Comparison of ENCODE assay signal across 27 cellular contexts in the genomic region with DNA sequence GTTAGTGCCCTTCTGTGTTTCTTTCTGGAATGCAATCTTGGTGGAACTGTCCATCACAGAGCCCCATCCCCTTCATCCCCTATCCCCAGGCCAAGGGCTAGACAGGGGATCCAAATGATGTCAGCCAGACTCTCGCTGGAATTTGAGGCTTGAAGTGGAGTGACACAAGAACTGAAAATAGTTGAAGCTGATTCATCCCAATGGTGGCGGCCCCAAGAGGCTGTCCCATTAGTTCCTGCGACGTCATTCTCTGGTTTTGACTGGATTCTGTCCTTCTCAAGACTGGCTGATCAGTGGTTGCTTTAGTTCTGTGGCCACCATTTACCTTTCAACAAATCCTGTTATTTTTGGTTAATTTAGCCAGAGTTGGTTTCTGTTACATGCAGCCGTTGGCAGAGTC. TPM values are rescaled to one million over a fixed set of nuclear protein-coding genes. Genes with fewer than 3 reads are reported as not detected.
DNase-seq lines count a peak whose midpoint lies in the region; ATAC-seq, FAIRE-seq and TF ChIP-seq lines count a peak whose summit lies in the region.
"Had no signal": no experiment of that assay in that cellular context is flagged by ENCODE, and none has a peak within 500 bp of the region (broad histone marks: within the 10 kb centered on the region; RNA-seq: fewer than 3 reads in every experiment).

No MANE protein-coding gene starts in this region.

- H2BK12ac ChIP-seq in trophoblast cell (ENCODE audit: low read length), result no peak overlapping the region

- no peaks in the 10 kb centered on the region for H3K36me3 ChIP-seq in HEK293 (ENCODE audit: control insufficient read depth in 2 of 2, insufficient read depth in 1 of 2, low read length in 2 of 2)
- H3K36me3 ChIP-seq in K562 (ENCODE audit: control insufficient read depth, insufficient read depth, low read length), result no peaks in the 10 kb centered on the region
- H3K36me3 ChIP-seq in trophoblast cell (ENCODE audit: control insufficient read depth in 1 of 2, insufficient read depth in 2 of 2, low read length in 2 of 2), result no peaks in the 10 kb centered on the region
- no peaks in the 10 kb centered on the region for H3K36me3 ChIP-seq in MM.1S (replicated peaks; ENCODE audit: insufficient read depth, low read length)
- H3K36me3 ChIP-seq: BLaER1 treated with 17β-estradiol and CSF1 and Interleukin-3, amounts not matched to agents 10 nM and 100 nM; upper lobe of right lung had no signal

- no peak overlapping the region for H3K23ac ChIP-seq in trophoblast cell (ENCODE audit: low read length)

- H3K9me3 Mint-ChIP-seq in activated naive CD4-positive, alpha-beta T cell treated with anti-CD3 and anti-CD28 coated beads for 36 hours, result no peaks in the 10 kb centered on the region
- H3K9me3 Mint-ChIP-seq: activated B cell treated with CpG ODN at 0.5 μM for 24 hours, HFFc6, nephron had no signal

- no peak for ATAC-seq in K562
- ATAC-seq: body of pancreas, left ventricle myocardium superior, upper lobe of right lung had no signal

- peak; percentile 16 for DNase-seq in ELF-1 (ENCODE audit: low read depth, low spot score)
- no peak for DNase-seq in K562 (ENCODE audit: extremely low read depth in 1 of 4, low spot score in 3 of 4)
- peak; percentile 59 to 66 for DNase-seq in trophoblast cell
- DNase-seq in MM.1S, result no peak
- no peak for DNase-seq in mesenteric fat pad (ENCODE audit: low spot score)
- no peak for DNase-seq in stimulated activated CD4-positive, alpha-beta T cell treated with anti-CD3 and anti-CD28 coated beads, Interleukin-4, amount 100 ng/mL, for 4 hours
- DNase-seq in activated naive CD4-positive, alpha-beta T cell treated with anti-CD3 and anti-CD28 coated beads for 36 hours, result no peak
- DNase-seq: activated B cell treated with CpG ODN at 0.5 μM for 24 hours; activated gamma-delta T cell; activated T-cell treated with anti-CD3 and anti-CD28 coated beads for 4 hours; body of pancreas; Caco-2; glutamatergic neuron; HFFc6; left ventricle myocardium superior; NCI-H2029 treated with DMSO at 0.1 percent for 48 hours; NCI-H2227 treated with DMSO at 0.1 percent for 48 hours; small intestine; stimulated activated CD4-positive, alpha-beta T cell treated with anti-CD3 and anti-CD28 coated beads, Interleukin-2, amount 100 ng/mL, for 24 hours; T1000; upper lobe of right lung had no signal

- H3K27me3 ChIP-seq in K562 (ENCODE audit: control insufficient read depth in 2 of 2, insufficient read depth in 2 of 2, low read length in 2 of 2) (peaks cover 2 to 25% of the 10 kb centered on the region in 2 experiments; a peak in 2 of 5 replicates), trophoblast cell (ENCODE audit: insufficient read depth, low read length) (no peaks in the 10 kb centered on the region), MM.1S (replicated peaks; ENCODE audit: insufficient read depth, low read length) (no peaks in the 10 kb centered on the region)
- H3K27me3 ChIP-seq: BLaER1 treated with 17β-estradiol and CSF1 and Interleukin-3, amounts not matched to agents 10 nM and 100 nM; body of pancreas; upper lobe of right lung had no signal

- H3K9me2 ChIP-seq in MM.1S (replicated peaks; ENCODE audit: insufficient read depth, low read length), result no peaks in the 10 kb centered on the region

- H3K79me2 ChIP-seq in K562 (ENCODE audit: control insufficient read depth, insufficient read depth, low read length), result no peaks in the 10 kb centered on the region
- no peaks in the 10 kb centered on the region for H3K79me2 ChIP-seq in trophoblast cell (ENCODE audit: control insufficient read depth, insufficient read depth, low read length, poor library complexity)
- H3K79me2 ChIP-seq in MM.1S (ENCODE audit: low read length), result no peaks in the 10 kb centered on the region

- CTCF ChIA-PET in HEK293 (lab: Yijun Ruan, JAX) (interaction anchor here (0.7 to 1.0 kb wide), 2 partner anchors 33 to 313 kb away, joined by 3 read pairs; no protein-coding TSS in a partner anchor), K562 (lab: Yijun Ruan, JAX; ENCODE audit: low intra/inter-chr PET ratio) (no interaction called here)
- CTCF ChIA-PET in activated naive CD4-positive, alpha-beta T cell treated with anti-CD3 and anti-CD28 coated beads for 36 hours (lab: Charles Lee), result no interaction called here

- TF ChIP-seq POLR2A in K562 (conservative IDR thresholded peaks at IDR 0.05), result no peak

- H4K8ac ChIP-seq in trophoblast cell (ENCODE audit: low read depth, low read length), result no peak overlapping the region

- no peaks in the 10 kb centered on the region for H3K36me3 Mint-ChIP-seq in activated naive CD4-positive, alpha-beta T cell treated with anti-CD3 and anti-CD28 coated beads for 36 hours (ENCODE audit: low read depth)

- H3K4me3 ChIP-seq in HEK293 (ENCODE audit: low read depth, low read length) (no peak overlapping the region), K562 (no peak overlapping the region), trophoblast cell (ENCODE audit: low read depth, low read length) (no peak overlapping the region), MM.1S (ENCODE audit: low read length) (no peak overlapping the region)
- H3K4me3 ChIP-seq: BLaER1 treated with 17β-estradiol and CSF1 and Interleukin-3, amounts not matched to agents 10 nM and 100 nM; body of pancreas; upper lobe of right lung had no signal

- no peaks in the 10 kb centered on the region for H3K79me1 ChIP-seq in trophoblast cell (ENCODE audit: low read length)

- H3K27ac ChIP-seq in HEK293 (ENCODE audit: extremely low read depth, low read depth, low read length), result no peak overlapping the region
- H3K27ac ChIP-seq in K562 (ENCODE audit: extremely low read depth, low read depth, low read length), result no peak overlapping the region
- H3K27ac ChIP-seq in trophoblast cell (ENCODE audit: low read depth, low read length), result no peak overlapping the region
- H3K27ac ChIP-seq in MM.1S (ENCODE audit: low read length), result no peak overlapping the region
- H3K27ac ChIP-seq: BLaER1 treated with 17β-estradiol and CSF1 and Interleukin-3, amounts not matched to agents 10 nM and 100 nM; body of pancreas; upper lobe of right lung had no signal

- no peak overlapping the region for H4K12ac ChIP-seq in trophoblast cell (ENCODE audit: low read depth, low read length)

- no peaks in the 10 kb centered on the region for H4K20me1 ChIP-seq in K562 (replicated peaks; ENCODE audit: control insufficient read depth, insufficient read depth, low read length)
- H4K20me1 ChIP-seq in MM.1S (ENCODE audit: insufficient read depth, low read length), result no peaks in the 10 kb centered on the region
- H4K20me1 ChIP-seq: BLaER1 treated with 17β-estradiol and CSF1 and Interleukin-3, amounts not matched to agents 10 nM and 100 nM had no signal

- H3K9me3 ChIP-seq in HEK293 (ENCODE audit: control insufficient read depth, insufficient read depth, low read depth, low read length) (no peaks in the 10 kb centered on the region), K562 (replicated peaks; ENCODE audit: control insufficient read depth, insufficient read depth, low read depth, low read length) (no peaks in the 10 kb centered on the region), trophoblast cell (ENCODE audit: insufficient read depth, low read depth, low read length) (no peaks in the 10 kb centered on the region), MM.1S (replicated peaks; ENCODE audit: insufficient read depth, low read length) (no peaks in the 10 kb centered on the region)
- H3K9me3 ChIP-seq: body of pancreas, Caco-2, upper lobe of right lung had no signal

- H3K4me1 ChIP-seq in HEK293 (ENCODE audit: control insufficient read depth, insufficient read depth, low read length) (no peaks in the 10 kb centered on the region), K562 (replicated peaks in 1 of 2; ENCODE audit: control insufficient read depth in 2 of 2, insufficient read depth in 2 of 2, low read length in 2 of 2) (no peaks in the 10 kb centered on the region), trophoblast cell (ENCODE audit: control insufficient read depth in 1 of 2, insufficient read depth in 2 of 2, low read length in 2 of 2) (no peaks in the 10 kb centered on the region), MM.1S (ENCODE audit: low read length) (no peaks in the 10 kb centered on the region)
- H3K4me1 ChIP-seq: BLaER1 treated with 17β-estradiol and CSF1 and Interleukin-3, amounts not matched to agents 10 nM and 100 nM; body of pancreas; upper lobe of right lung had no signal

- H3K4me3 Mint-ChIP-seq in activated naive CD4-positive, alpha-beta T cell treated with anti-CD3 and anti-CD28 coated beads for 36 hours, result no peak overlapping the region
- H3K4me3 Mint-ChIP-seq: activated B cell treated with CpG ODN at 0.5 μM for 24 hours, HFFc6, nephron had no signal

- no peak for FAIRE-seq in K562 (lab: Jason Lieb, UNC)
- FAIRE-seq: endothelial cell of umbilical vein, keratinocyte, RCC 7860, small intestine had no signal

- TF ChIP-seq CTCF in HEK293 (tag by site-specific recombination; IDR thresholded peaks at IDR 0.05) (no peak), K562 (IDR thresholded peaks at IDR 0.05 in 2 of 3, conservative IDR thresholded peaks at IDR 0.05 in 1 of 3; ENCODE audit: insufficient read depth in 2 of 3, low read depth in 1 of 3, low read length in 3 of 3) (no peak), MM.1S (IDR thresholded peaks at IDR 0.05; ENCODE audit: low read length) (no peak)

- H3K27me3 Mint-ChIP-seq in activated naive CD4-positive, alpha-beta T cell treated with anti-CD3 and anti-CD28 coated beads for 36 hours (ENCODE audit: low read depth), result no peaks in the 10 kb centered on the region

- no peak for TF ChIP-seq EP300 in K562 (IDR thresholded peaks at IDR 0.05; ENCODE audit: low read length)

- no peak overlapping the region for H3K18ac ChIP-seq in trophoblast cell (ENCODE audit: low read length)

- no peak overlapping the region for H2BK120ac ChIP-seq in trophoblast cell (ENCODE audit: insufficient read depth, low read length, poor library complexity)

- intact Hi-C loops in K562 (cut with micrococcal nuclease), result no loop called here
- intact Hi-C loops in activated naive CD4-positive, alpha-beta T cell treated with anti-CD3 and anti-CD28 coated beads for 36 hours (cut with micrococcal nuclease), result no loop called here

- in situ Hi-C loops in K562 (cut with MboI), result no loop called here

- no peaks in the 10 kb centered on the region for H3K9me1 ChIP-seq in K562 (ENCODE audit: control insufficient read depth, insufficient read depth, low read length)

- no peak for TF ChIP-seq RAD21 in K562 (CRISPR knock-in tag; conservative IDR thresholded peaks at IDR 0.05 in 1 of 2, IDR thresholded peaks at IDR 0.05 in 1 of 2)

- BruUV-seq in K562 (replicated peaks; lab: Mats Ljungman, UMichigan), result no TSS peak

- H2BK5ac ChIP-seq in trophoblast cell (ENCODE audit: low read depth, low read length, poor library complexity), result no peak overlapping the region

- H3K4ac ChIP-seq in trophoblast cell (ENCODE audit: low read depth, low read length), result no peak overlapping the region

- under 1% methylated on average over 5 of the region's 5 CpGs for WGBS in K562 (ENCODE audit: insufficient coverage, low coverage, missing lambda C conversion rate)
- no CpG with 5 or more reads among the region's 5 CpGs for WGBS in trophoblast cell (ENCODE audit: extremely low coverage, insufficient coverage, insufficient read length)

- H3K14ac ChIP-seq in trophoblast cell (ENCODE audit: low read length), result no peak overlapping the region

- H3K4me1 Mint-ChIP-seq in activated naive CD4-positive, alpha-beta T cell treated with anti-CD3 and anti-CD28 coated beads for 36 hours (ENCODE audit: low read depth), result no peaks in the 10 kb centered on the region
- H3K4me1 Mint-ChIP-seq: activated B cell treated with CpG ODN at 0.5 μM for 24 hours had no signal

- H2AFZ ChIP-seq in K562 (ENCODE audit: low read depth, low read length), result no peak overlapping the region
- no peak overlapping the region for H2AFZ ChIP-seq in trophoblast cell (ENCODE audit: insufficient read depth, low read length, poor library complexity)
- no peak overlapping the region for H2AFZ ChIP-seq in MM.1S (ENCODE audit: low read length)

- H3F3A ChIP-seq in MM.1S (ENCODE audit: insufficient read depth, low read length), result no peaks in the 10 kb centered on the region

- POLR2A ChIA-PET in HEK293 (lab: Yijun Ruan, JAX), result no interaction called here
- POLR2A ChIA-PET in K562 (lab: Yijun Ruan, JAX), result interaction anchor here (2.1 kb wide), 1 partner anchor 10 kb away, joined by 7 read pairs; no protein-coding TSS in a partner anchor

- no peak overlapping the region for H3K27ac Mint-ChIP-seq in activated naive CD4-positive, alpha-beta T cell treated with anti-CD3 and anti-CD28 coated beads for 36 hours
- H3K27ac Mint-ChIP-seq: activated B cell treated with CpG ODN at 0.5 μM for 24 hours, HFFc6 had no signal

- no peak overlapping the region for H4K91ac ChIP-seq in trophoblast cell (ENCODE audit: low read depth, low read length)

- H2AK5ac ChIP-seq in trophoblast cell (ENCODE audit: low read length), result no peak overlapping the region

- H3K9ac ChIP-seq in K562 (ENCODE audit: insufficient read depth in 1 of 2, low read depth in 2 of 2, low read length in 2 of 2), result no peak overlapping the region
- H3K9ac ChIP-seq in trophoblast cell (ENCODE audit: low read length), result no peak overlapping the region
- H3K9ac ChIP-seq in MM.1S (ENCODE audit: low read length), result no peak overlapping the region
- H3K9ac ChIP-seq: BLaER1 treated with 17β-estradiol and CSF1 and Interleukin-3, amounts not matched to agents 10 nM and 100 nM had no signal

- H3K4me2 ChIP-seq in K562 (ENCODE audit: insufficient read depth, low read length) (no peak overlapping the region), trophoblast cell (ENCODE audit: low read length) (no peak overlapping the region), MM.1S (ENCODE audit: low read depth, low read length) (no peak overlapping the region)
- H3K4me2 ChIP-seq: BLaER1 treated with 17β-estradiol and CSF1 and Interleukin-3, amounts not matched to agents 10 nM and 100 nM had no signal

RNA-seq across cellular contexts. Expression of a gene that starts 59.9 kb away (rescaled TPM):
- total RNA-seq in K562 (2011; cell fraction: chromatin; rRNA removed; ENCODE audit: low replicate concordance), result 59.7 and 153 TPM in 2 replicates
- 54.2 and 54.7 TPM in 2 replicates for total RNA-seq in K562 (2011; cell fraction: nucleolus; rRNA removed)
- total RNA-seq in K562 (2011; cell fraction: nucleoplasm; rRNA removed), result 105 and 163 TPM in 2 replicates
- total RNA-seq in K562 (2014; rRNA removed) (259 and 336 TPM in 2 replicates), K562 (2014; rRNA removed; fragmentation: Illumina TruSeq; extraction: Trizol) (779 and 938 TPM in 2 replicates), K562 (2015; rRNA removed; fragmentation: Illumina TruSeq; extraction: Trizol) (625 and 700 TPM in 2 replicates), K562 (2021) (494 and 558 TPM in 2 replicates), mesenteric fat pad (295 TPM)
- polyA plus RNA-seq in K562 (2011; rRNA removed) (239 and 479 TPM in 2 replicates), K562 (2014; fragmentation: Illumina TruSeq; extraction: Trizol) (378 and 453 TPM in 2 replicates), K562 (2014; fragmentation: Nextera tagmentation; extraction: Ambion mirVana) (100 to 1,000 TPM; 887 to 932 TPM), K562 (2014; rRNA removed) (738 and 1,031 TPM in 2 replicates)
- 15.5 and 92.3 TPM in 2 replicates for polyA plus RNA-seq in K562 (2011; cell fraction: cytosol; rRNA removed)
- 40.2 and 58.6 TPM in 2 replicates for polyA plus RNA-seq in K562 (2011; cell fraction: nucleus; rRNA removed)
- polyA plus RNA-seq in K562 (2012), result 355 and 463 TPM in 2 replicates
- polyA minus RNA-seq in K562 (2011; rRNA and poly(A)+ RNA removed), result 108 and 128 TPM in 2 replicates
- polyA minus RNA-seq in K562 (2011; cell fraction: cytosol; rRNA and poly(A)+ RNA removed), result 25.9 and 60.5 TPM in 2 replicates
- polyA minus RNA-seq in K562 (2011; cell fraction: nucleus; rRNA and poly(A)+ RNA removed), result 67.4 and 68.0 TPM in 2 replicates
- 473 and 483 TPM in 2 replicates for polyA plus RNA-seq in trophoblast cell (2013)
- 100 to 1,000 TPM; 397 to 400 TPM for total RNA-seq in activated naive CD4-positive, alpha-beta T cell treated with anti-CD3 and anti-CD28 coated beads for 36 hours

Comparison
In these comparisons a context has a peak if more than half of its experiments do, and no peak if none do; other contexts are left out.
1. DNase-seq: peak in ELF-1 (single experiment) and trophoblast cell (2 of 2); none in K562 (0 of 4), MM.1S (single experiment), mesenteric fat pad (single experiment), stimulated activated CD4-positive, alpha-beta T cell treated with anti-CD3 and anti-CD28 coated beads, Interleukin-4, amount 100 ng/mL, for 4 hours (0 of 2) and activated naive CD4-positive, alpha-beta T cell treated with anti-CD3 and anti-CD28 coated beads for 36 hours (single experiment).